In the genomic region with DNA sequence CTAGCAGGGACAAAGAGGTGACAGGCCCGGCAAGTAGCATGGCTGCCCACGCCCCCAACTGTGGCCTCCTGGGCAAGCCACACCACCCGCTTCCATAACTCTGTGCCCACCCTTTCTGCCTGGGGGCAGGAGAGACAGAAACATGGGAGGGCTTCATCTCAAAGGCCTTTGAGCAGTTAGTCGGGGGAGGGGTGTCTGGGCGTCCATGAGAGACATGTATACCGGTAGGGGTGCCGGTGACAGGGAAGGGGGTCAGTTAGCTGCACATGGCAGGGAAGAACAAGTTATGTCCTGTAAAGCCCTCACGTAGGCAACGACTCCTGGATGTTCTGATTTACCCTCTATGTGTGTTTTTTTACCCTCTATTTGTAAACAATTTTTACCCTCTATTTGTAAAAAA, we compare ENCODE assay signal across 12 cellular contexts. TPM values are rescaled to one million over a fixed set of nuclear protein-coding genes. Genes with fewer than 3 reads are reported as not detected.
"Had no signal": no experiment of that assay in that cellular context is flagged by ENCODE, and none has a peak within 500 bp of the region (broad histone marks: within the 10 kb centered on the region; RNA-seq: fewer than 3 reads in every experiment).

No MANE protein-coding gene starts in this region.

- H3K4me3 ChIP-seq: lower lobe of right lung, sigmoid colon had no signal

- H3K27me3 ChIP-seq: brain microvascular endothelial cell, sigmoid colon had no signal

- ATAC-seq: lower lobe of right lung had no signal

- H3K9me3 ChIP-seq: lower lobe of right lung, sigmoid colon had no signal

- H3K36me3 ChIP-seq: brain microvascular endothelial cell, lower lobe of right lung, sigmoid colon had no signal

- H3K4me1 ChIP-seq: lower lobe of right lung had no signal

- DNase-seq: activated effector memory CD4-positive, alpha-beta T cell treated with anti-CD3 and anti-CD28 coated beads, Interleukin-2, amount 50 U/mL, for 16 hours; amygdala; brain microvascular endothelial cell; cerebellar nuclear complex; erythroblast; hypothalamus; lower lobe of right lung; naive B cell; nucleus accumbens; stimulated activated CD4-positive, alpha-beta T cell treated with anti-CD3 and anti-CD28 coated beads, Interleukin-12 subunit alpha, Interleukin-12 subunit beta, amount 100 ng/mL, for 4 hours had no signal

- H3K27ac ChIP-seq: brain microvascular endothelial cell, lower lobe of right lung, sigmoid colon had no signal

RNA-seq across cellular contexts. Expression of gene SRPK3, which starts 40.2 kb away (rescaled TPM):
- total RNA-seq: lower lobe of right lung; T-helper 2 cell treated with Interferon-gamma antibody and Interleukin-4, amounts not matched to agents 100 ng/mL and 5 ng/mL, for 36 hours had no signal
